Comparison of ENCODE assay signal across 13 cellular contexts in genomic region chr10:104253106-104253505, GRCh38. TPM values are rescaled to one million over a fixed set of nuclear protein-coding genes. Genes with fewer than 3 reads are reported as not detected.
A peak's percentile ranks its signal among the peaks of the same experiment; 100 is the strongest.
DNase-seq lines count a peak whose midpoint lies in the region; ATAC-seq and TF ChIP-seq lines count a peak whose summit lies in the region.
"Had no signal": no experiment of that assay in that cellular context is flagged by ENCODE, and none has a peak within 500 bp of the region (broad histone marks: within the 10 kb centered on the region; RNA-seq: fewer than 3 reads in every experiment).

No MANE protein-coding gene starts in this region.

- no peak for ATAC-seq in activated naive CD8-positive, alpha-beta T cell treated with anti-CD3 and anti-CD28 coated beads, Interleukin-2, amount 50 U/mL, for 24 hours
- no peak for ATAC-seq in naive B cell (ENCODE audit: low read depth in 2 of 2)
- ATAC-seq in HG03378 (IDR thresholded peaks at IDR 0.05; ENCODE audit: unreplicated experiment): no peak
- no peak for ATAC-seq in HG03039 (IDR thresholded peaks at IDR 0.05; ENCODE audit: unreplicated experiment)
- ATAC-seq: GM12878 had no signal

- peak overlapping the region; percentile 74 for H3K4me3 Mint-ChIP-seq in T-helper 1 cell treated with Interleukin-12 subunit alpha and Interleukin-12 subunit beta and Interleukin-4 antibody, amounts not matched to agents 30 μg/mL and 1 μg/mL, for 36 hours
- H3K4me3 Mint-ChIP-seq in HFFc6 (no peak overlapping the region), naive B cell (peak overlapping the region in 7 of 8 donors; percentile 50 to 100 (median 93))
- no peak overlapping the region for H3K4me3 Mint-ChIP-seq in activated naive CD8-positive, alpha-beta T cell treated with anti-CD3 and anti-CD28 coated beads, Interleukin-2, amount 50 U/mL, for 24 hours

- no peak for TF ChIP-seq CTCF in HFFc6 (IDR thresholded peaks at IDR 0.05)

- H3K9me3 Mint-ChIP-seq in T-helper 1 cell treated with Interleukin-12 subunit alpha and Interleukin-12 subunit beta and Interleukin-4 antibody, amounts not matched to agents 30 μg/mL and 1 μg/mL, for 36 hours: no peaks in the 10 kb centered on the region
- H3K9me3 Mint-ChIP-seq in HFFc6 (peaks cover 3% of the 10 kb centered on the region; the same call in 1 of the 2 replicates), naive B cell (peaks cover 0 to 3% (median 0%) of the 10 kb centered on the region in 7 donors)
- no peaks in the 10 kb centered on the region for H3K9me3 Mint-ChIP-seq in activated naive CD8-positive, alpha-beta T cell treated with anti-CD3 and anti-CD28 coated beads, Interleukin-2, amount 50 U/mL, for 24 hours

- no peak overlapping the region for H3K27ac Mint-ChIP-seq in T-helper 1 cell treated with Interleukin-12 subunit alpha and Interleukin-12 subunit beta and Interleukin-4 antibody, amounts not matched to agents 30 μg/mL and 1 μg/mL, for 36 hours
- H3K27ac Mint-ChIP-seq in HFFc6: peak overlapping the region; percentile 22; the same call in 1 of the 2 replicates
- peak overlapping the region; percentile 49 for H3K27ac Mint-ChIP-seq in activated naive CD8-positive, alpha-beta T cell treated with anti-CD3 and anti-CD28 coated beads, Interleukin-2, amount 50 U/mL, for 24 hours
- H3K27ac Mint-ChIP-seq in naive B cell: peak overlapping the region in 1 of 6 donors; percentile 25

- H3K36me3 Mint-ChIP-seq in T-helper 1 cell treated with Interleukin-12 subunit alpha and Interleukin-12 subunit beta and Interleukin-4 antibody, amounts not matched to agents 30 μg/mL and 1 μg/mL, for 36 hours (ENCODE audit: low read depth): peaks cover 15% of the 10 kb centered on the region
- H3K36me3 Mint-ChIP-seq in HFFc6 (ENCODE audit: low read depth): peaks cover 8% of the 10 kb centered on the region
- H3K36me3 Mint-ChIP-seq in activated naive CD8-positive, alpha-beta T cell treated with anti-CD3 and anti-CD28 coated beads, Interleukin-2, amount 50 U/mL, for 24 hours (ENCODE audit: low read depth): peaks cover 28% of the 10 kb centered on the region
- H3K36me3 Mint-ChIP-seq in naive B cell: peaks cover 0 to 3% of the 10 kb centered on the region in 2 donors

- H3K4me1 Mint-ChIP-seq in T-helper 1 cell treated with Interleukin-12 subunit alpha and Interleukin-12 subunit beta and Interleukin-4 antibody, amounts not matched to agents 30 μg/mL and 1 μg/mL, for 36 hours (ENCODE audit: low read depth): peaks cover 33% of the 10 kb centered on the region
- H3K4me1 Mint-ChIP-seq in HFFc6 (ENCODE audit: low read depth): peaks cover 39% of the 10 kb centered on the region
- peaks cover 42% of the 10 kb centered on the region for H3K4me1 Mint-ChIP-seq in activated naive CD8-positive, alpha-beta T cell treated with anti-CD3 and anti-CD28 coated beads, Interleukin-2, amount 50 U/mL, for 24 hours
- H3K4me1 Mint-ChIP-seq in naive B cell: peaks cover 18 to 35% (median 23%) of the 10 kb centered on the region in 3 donors

- DNase-seq in T-helper 1 cell (no peak), HFFc6 (no peak), naive B cell (no peak), cerebellar cortex (ENCODE audit: low spot score) (no peak)
- peak; percentile 27 for DNase-seq in activated naive CD8-positive, alpha-beta T cell treated with anti-CD3 and anti-CD28 coated beads, Interleukin-2, amount 50 U/mL, for 24 hours
- DNase-seq: 8988T, NCI-H1048, NCI-H774, stomach had no signal

- peaks cover 31% of the 10 kb centered on the region for H3K27me3 Mint-ChIP-seq in T-helper 1 cell treated with Interleukin-12 subunit alpha and Interleukin-12 subunit beta and Interleukin-4 antibody, amounts not matched to agents 30 μg/mL and 1 μg/mL, for 36 hours (ENCODE audit: low read depth)
- H3K27me3 Mint-ChIP-seq in HFFc6 (ENCODE audit: insufficient read depth): 0 out of 2 replicates have a peak, but pooled peaks cover 2% of the 10 kb centered on the region
- H3K27me3 Mint-ChIP-seq in activated naive CD8-positive, alpha-beta T cell treated with anti-CD3 and anti-CD28 coated beads, Interleukin-2, amount 50 U/mL, for 24 hours: peaks cover 15% of the 10 kb centered on the region
- peaks cover 9 to 19% (median 12%) of the 10 kb centered on the region in 3 donors for H3K27me3 Mint-ChIP-seq in naive B cell

RNA-seq across cellular contexts. Expression of gene GSTO1, which starts 1.6 kb away (rescaled TPM):
- total RNA-seq in HFFc6 (2021; fragmentation: NEBNext Ultra II Directional; extraction: Animal tissue kit (Norgen Biotek cat#: 25700)): 100 to 1,000 TPM; 213 to 242 (median 224) TPM
- polyA plus RNA-seq in naive B cell (ENCODE audit: low read depth in 6 of 6): 100 to 1,000 TPM in 4 of 6 donors, 10 to 100 TPM in 2; 91.6 to 128 (median 113) TPM

RNA-seq across cellular contexts. Expression of gene GSTO2, which starts 15.9 kb away (rescaled TPM):
- 10 to 100 TPM in 4 of 6 experiments, 1 to 10 TPM in 2; 2.5 to 15.0 (median 12.3) TPM for total RNA-seq in HFFc6 (2021; fragmentation: NEBNext Ultra II Directional; extraction: Animal tissue kit (Norgen Biotek cat#: 25700))
- polyA plus RNA-seq in naive B cell (ENCODE audit: low read depth in 6 of 6): under 1 TPM in 5 of 6 donors, not detected in 1; 0.21 to 0.78 (median 0.49) TPM

RNA-seq across cellular contexts. Expression of gene CFAP43, which starts 20.9 kb away (rescaled TPM):
- total RNA-seq in HFFc6 (2021; fragmentation: NEBNext Ultra II Directional; extraction: Animal tissue kit (Norgen Biotek cat#: 25700)): under 1 TPM in 1 of 6 experiments, not detected in 5; 0.14 TPM
- not detected for polyA plus RNA-seq in naive B cell (ENCODE audit: low read depth in 6 of 6)

Comparison
In these comparisons a context has a peak if more than half of its experiments do, and no peak if none do; other contexts are left out.
1. H3K4me3 Mint-ChIP-seq: peak in T-helper 1 cell treated with Interleukin-12 subunit alpha and Interleukin-12 subunit beta and Interleukin-4 antibody, amounts not matched to agents 30 μg/mL and 1 μg/mL, for 36 hours (single experiment) and naive B cell (7 of 8); none in HFFc6 (single experiment) and activated naive CD8-positive, alpha-beta T cell treated with anti-CD3 and anti-CD28 coated beads, Interleukin-2, amount 50 U/mL, for 24 hours (single experiment).